ENCODE assay signal across 19 cellular contexts in genomic region chr4:149702414-149703108, GRCh38.
A peak's percentile ranks its signal among the peaks of the same experiment; 100 is the strongest.
DNase-seq lines count a peak whose midpoint lies in the region; ATAC-seq and TF ChIP-seq lines count a peak whose summit lies in the region.
"Had no signal": no experiment of that assay in that cellular context is flagged by ENCODE, and none has a peak within 500 bp of the region (broad histone marks: within the 10 kb centered on the region; RNA-seq: fewer than 3 reads in every experiment).

No MANE protein-coding gene starts in this region.

- POLR2A ChIA-PET in CD4-positive, alpha-beta memory T cell (lab: Charles Lee; ENCODE audit: partially characterized antibody), result no interaction called here

- H3K4me2 ChIP-seq in MM.1S (ENCODE audit: low read depth, low read length), result no peak overlapping the region
- H3K4me2 ChIP-seq: A549, PC-9 had no signal

- no peaks in the 10 kb centered on the region for H3K9me2 ChIP-seq in MM.1S (replicated peaks; ENCODE audit: insufficient read depth, low read length)

- H3K9me3 Mint-ChIP-seq in CD4-positive, alpha-beta memory T cell, result peaks cover 0 to 3% (median 0%) of the 10 kb centered on the region in 8 donors
- H3K9me3 Mint-ChIP-seq in chondrocyte (ENCODE audit: low read depth), result no peaks in the 10 kb centered on the region

- H3K36me3 ChIP-seq in MM.1S (replicated peaks; ENCODE audit: insufficient read depth, low read length), result no peaks in the 10 kb centered on the region
- H3K36me3 ChIP-seq in CD4-positive, alpha-beta memory T cell (ENCODE audit: insufficient read depth, low read length), result no peaks in the 10 kb centered on the region
- H3K36me3 ChIP-seq: HAP-1 had no signal

- no peaks in the 10 kb centered on the region for H3K79me2 ChIP-seq in MM.1S (ENCODE audit: low read length)

- H3K9ac ChIP-seq in MM.1S (ENCODE audit: low read length), result no peak overlapping the region

- TF ChIP-seq CTCF in MM.1S (IDR thresholded peaks at IDR 0.05; ENCODE audit: low read length) (no peak), chondrocyte (IDR thresholded peaks at IDR 0.05) (no peak)

- intact Hi-C loops in CD4-positive, alpha-beta memory T cell (cut with micrococcal nuclease), result no loop called here

- no peaks in the 10 kb centered on the region for H3K4me1 Mint-ChIP-seq in CD4-positive, alpha-beta memory T cell
- no peaks in the 10 kb centered on the region for H3K4me1 Mint-ChIP-seq in chondrocyte (ENCODE audit: low read depth)

- DNase-seq in MM.1S (peak; percentile 37), GOT3 (lab: John Stamatoyannopoulos, UW) (no peak), ecto neural progenitor cell (ENCODE audit: low spot score) (no peak), chondrocyte (ENCODE audit: low spot score) (no peak)
- DNase-seq in CD4-positive, alpha-beta memory T cell, result no peak
- DNase-seq: COR-L47, DMS153, NCI-H146, NCI-H2081 treated with DMSO at 0.1 percent for 48 hours, NCI-H226, NCI-H526 treated with DMSO at 0.1 percent for 48 hours, PC-9, T-helper 9 cell had no signal

- no peak overlapping the region for H3K4me3 Mint-ChIP-seq in CD4-positive, alpha-beta memory T cell
- no peak overlapping the region for H3K4me3 Mint-ChIP-seq in chondrocyte (ENCODE audit: unreplicated experiment)

- no peaks in the 10 kb centered on the region for H3K36me3 Mint-ChIP-seq in CD4-positive, alpha-beta memory T cell
- no peaks in the 10 kb centered on the region for H3K36me3 Mint-ChIP-seq in chondrocyte (ENCODE audit: low read depth)

- H3K27ac ChIP-seq in MM.1S (ENCODE audit: low read length), result no peak overlapping the region
- H3K27ac ChIP-seq in CD4-positive, alpha-beta memory T cell (ENCODE audit: low read depth, low read length), result no peak overlapping the region
- H3K27ac ChIP-seq: A549, C4-2B, PC-9 had no signal

- H3F3A ChIP-seq in MM.1S (ENCODE audit: insufficient read depth, low read length), result no peaks in the 10 kb centered on the region

- H2AFZ ChIP-seq in MM.1S (ENCODE audit: low read length), result no peak overlapping the region
- H2AFZ ChIP-seq: PC-9 had no signal

- 0 out of 2 replicates have a peak, but pooled peaks cover 5% of the 10 kb centered on the region for H3K4me1 ChIP-seq in MM.1S (ENCODE audit: low read length)
- H3K4me1 ChIP-seq in CD4-positive, alpha-beta memory T cell (ENCODE audit: insufficient read depth, low read length), result no peaks in the 10 kb centered on the region
- H3K4me1 ChIP-seq: A549, HAP-1 had no signal

- H3K9me3 ChIP-seq in MM.1S (replicated peaks; ENCODE audit: insufficient read depth, low read length), result no peaks in the 10 kb centered on the region
- H3K9me3 ChIP-seq in CD4-positive, alpha-beta memory T cell (ENCODE audit: control insufficient read depth in 1 of 2, low read length in 2 of 2), result no peaks in the 10 kb centered on the region
- H3K9me3 ChIP-seq: A549, HAP-1 had no signal

- no peaks in the 10 kb centered on the region for H3K27me3 ChIP-seq in MM.1S (replicated peaks; ENCODE audit: insufficient read depth, low read length)
- no peaks in the 10 kb centered on the region for H3K27me3 ChIP-seq in CD4-positive, alpha-beta memory T cell (ENCODE audit: insufficient read depth, low read length)

- no peak overlapping the region for H3K27ac Mint-ChIP-seq in CD4-positive, alpha-beta memory T cell
- H3K27ac Mint-ChIP-seq in chondrocyte (ENCODE audit: unreplicated experiment), result no peak overlapping the region

- H4K20me1 ChIP-seq in MM.1S (ENCODE audit: insufficient read depth, low read length), result no peaks in the 10 kb centered on the region

- no peak overlapping the region for H3K4me3 ChIP-seq in MM.1S (ENCODE audit: low read length)
- no peak overlapping the region for H3K4me3 ChIP-seq in CD4-positive, alpha-beta memory T cell (ENCODE audit: low read length in 2 of 2)
- H3K4me3 ChIP-seq: A549, HAP-1, PC-9 had no signal

- ATAC-seq in GM18502 (IDR thresholded peaks at IDR 0.05; ENCODE audit: poor library complexity, unreplicated experiment) (peak; percentile 66), GM21390 (IDR thresholded peaks at IDR 0.05; ENCODE audit: unreplicated experiment) (peak; percentile 79), HG02885 (IDR thresholded peaks at IDR 0.05; ENCODE audit: poor library complexity, unreplicated experiment) (peak; percentile 63)
- ATAC-seq: A549 had no signal

- CTCF ChIA-PET in CD4-positive, alpha-beta memory T cell (lab: Charles Lee; ENCODE audit: partially characterized antibody), result no interaction called here

- H3K27me3 Mint-ChIP-seq in CD4-positive, alpha-beta memory T cell, result no peaks in the 10 kb centered on the region
- H3K27me3 Mint-ChIP-seq in chondrocyte (ENCODE audit: low read depth), result peaks cover 27% of the 10 kb centered on the region
